9 cellular contexts compared by ENCODE assay signal in genomic region chr3:38022887-38023709, GRCh38. TPM values are rescaled to one million over a fixed set of nuclear protein-coding genes. Genes with fewer than 3 reads are reported as not detected.
DNase-seq lines count a peak whose midpoint lies in the region; ATAC-seq and TF ChIP-seq lines count a peak whose summit lies in the region.
"Had no signal": no experiment of that assay in that cellular context is flagged by ENCODE, and none has a peak within 500 bp of the region (broad histone marks: within the 10 kb centered on the region; RNA-seq: fewer than 3 reads in every experiment).

No MANE protein-coding gene starts in this region.

- no peak for DNase-seq in left ventricle myocardium inferior
- DNase-seq in Right ventricle myocardium superior = no peak
- no peak for DNase-seq in type B pancreatic cell (ENCODE audit: extremely low spot score, unreplicated experiment)
- no peak for DNase-seq in NCI-H526 (lab: John Stamatoyannopoulos, UW)
- no peak for DNase-seq in AML-193 (lab: John Stamatoyannopoulos, UW)
- no peak for DNase-seq in DMS153 (lab: John Stamatoyannopoulos, UW)
- DNase-seq: NCI-H1105 had no signal

- H3K4me3 Mint-ChIP-seq in brain (peak overlapping the region; percentile 87 to 97 (median 92)), type B pancreatic cell (peak overlapping the region; percentile 98)

- H3K27me3 ChIP-seq in left ventricle myocardium inferior (ENCODE audit: low read depth) (no peaks in the 10 kb centered on the region), mucosa of rectum (ENCODE audit: control insufficient read depth in 2 of 2, insufficient read depth in 2 of 2, low read length in 2 of 2) (no peaks in the 10 kb centered on the region)

- peaks cover 7% of the 10 kb centered on the region for H3K27me3 Mint-ChIP-seq in brain
- H3K27me3 Mint-ChIP-seq in type B pancreatic cell = no peaks in the 10 kb centered on the region

- H3K9ac ChIP-seq in mucosa of rectum (ENCODE audit: low read depth in 1 of 2, low read length in 2 of 2) = peak overlapping the region; percentile 86 to 89

- peaks cover 34% of the 10 kb centered on the region for H3K4me1 Mint-ChIP-seq in brain
- H3K4me1 Mint-ChIP-seq in type B pancreatic cell (ENCODE audit: unreplicated experiment) = peaks cover 11% of the 10 kb centered on the region

- H3K27ac ChIP-seq in left ventricle myocardium inferior (replicated peaks) (peak overlapping the region; percentile 97), mucosa of rectum (ENCODE audit: low read depth in 2 of 2, low read length in 2 of 2) (peak overlapping the region in 1 of 2 donors; percentile 97)

- ATAC-seq in Right ventricle myocardium superior (ENCODE audit: poor library complexity) = no peak

- H3K4me1 ChIP-seq in left ventricle myocardium inferior = peaks cover 38% of the 10 kb centered on the region
- peaks cover 11 to 27% of the 10 kb centered on the region in 2 donors for H3K4me1 ChIP-seq in mucosa of rectum (ENCODE audit: control insufficient read depth in 2 of 2, insufficient read depth in 2 of 2, low read length in 2 of 2)

- intact Hi-C loops in left ventricle myocardium inferior (cut with micrococcal nuclease) = no loop called here
- intact Hi-C loops in Right ventricle myocardium superior (cut with DNase I) = no loop called here

- H3K9me3 Mint-ChIP-seq in brain (no peaks in the 10 kb centered on the region), type B pancreatic cell (no peaks in the 10 kb centered on the region)

- peak overlapping the region in 4 of 5 experiments; percentile 78 to 96 (median 90) for H3K27ac Mint-ChIP-seq in brain
- H3K27ac Mint-ChIP-seq in type B pancreatic cell = peak overlapping the region; percentile 92

- peak overlapping the region; percentile 81 for H3K4me3 ChIP-seq in left ventricle myocardium inferior
- peak overlapping the region; percentile 84 to 94 for H3K4me3 ChIP-seq in mucosa of rectum (ENCODE audit: low read length in 2 of 2)

- no peak for TF ChIP-seq CTCF in left ventricle myocardium inferior (IDR thresholded peaks at IDR 0.05; ENCODE audit: borderline replicate concordance)
- no peak for TF ChIP-seq CTCF in brain (conservative IDR thresholded peaks at IDR 0.05)
- no peak for TF ChIP-seq CTCF in type B pancreatic cell (conservative IDR thresholded peaks at IDR 0.05)

- H3K9me3 ChIP-seq in left ventricle myocardium inferior (replicated peaks) (no peaks in the 10 kb centered on the region), mucosa of rectum (ENCODE audit: control insufficient read depth in 2 of 2, low read length in 2 of 2) (no peaks in the 10 kb centered on the region)

- peaks cover 8% of the 10 kb centered on the region for H3K36me3 ChIP-seq in left ventricle myocardium inferior
- peaks cover 11 to 14% of the 10 kb centered on the region in 2 donors for H3K36me3 ChIP-seq in mucosa of rectum (ENCODE audit: control insufficient read depth in 2 of 2, insufficient read depth in 2 of 2, low read length in 2 of 2)

- H3K36me3 Mint-ChIP-seq in brain (peaks cover 13% of the 10 kb centered on the region), type B pancreatic cell (peaks cover 4% of the 10 kb centered on the region)

RNA-seq across cellular contexts. Expression of gene PLCD1, which starts 6.3 kb away (rescaled TPM):
- total RNA-seq in left ventricle myocardium inferior (10.3 TPM), Right ventricle myocardium superior (8.5 TPM), type B pancreatic cell (ENCODE audit: low replicate concordance) (28.7 and 31.6 TPM in 2 replicates)
- 11.8 TPM for polyA plus RNA-seq in brain (ENCODE audit: insufficient read depth, low read depth, low replicate concordance)

RNA-seq across cellular contexts. Expression of gene DLEC1, which starts 15.9 kb away (rescaled TPM):
- total RNA-seq in left ventricle myocardium inferior (0.08 TPM), Right ventricle myocardium superior (0.16 TPM), type B pancreatic cell (ENCODE audit: low replicate concordance) (0.76 and 3.2 TPM in 2 replicates)
- 0.19 TPM for polyA plus RNA-seq in brain (ENCODE audit: insufficient read depth, low read depth, low replicate concordance)

RNA-seq across cellular contexts. Expression of gene VILL, which starts 32.5 kb away (rescaled TPM):
- 3.6 TPM for total RNA-seq in left ventricle myocardium inferior
- total RNA-seq in Right ventricle myocardium superior = 4.0 TPM
- 5.1 TPM for polyA plus RNA-seq in brain (ENCODE audit: insufficient read depth, low read depth, low replicate concordance)
- 14.2 and 16.9 TPM in 2 replicates for total RNA-seq in type B pancreatic cell (ENCODE audit: low replicate concordance)
